Comparison of ENCODE assay signal across 14 cellular contexts in the genomic region with DNA sequence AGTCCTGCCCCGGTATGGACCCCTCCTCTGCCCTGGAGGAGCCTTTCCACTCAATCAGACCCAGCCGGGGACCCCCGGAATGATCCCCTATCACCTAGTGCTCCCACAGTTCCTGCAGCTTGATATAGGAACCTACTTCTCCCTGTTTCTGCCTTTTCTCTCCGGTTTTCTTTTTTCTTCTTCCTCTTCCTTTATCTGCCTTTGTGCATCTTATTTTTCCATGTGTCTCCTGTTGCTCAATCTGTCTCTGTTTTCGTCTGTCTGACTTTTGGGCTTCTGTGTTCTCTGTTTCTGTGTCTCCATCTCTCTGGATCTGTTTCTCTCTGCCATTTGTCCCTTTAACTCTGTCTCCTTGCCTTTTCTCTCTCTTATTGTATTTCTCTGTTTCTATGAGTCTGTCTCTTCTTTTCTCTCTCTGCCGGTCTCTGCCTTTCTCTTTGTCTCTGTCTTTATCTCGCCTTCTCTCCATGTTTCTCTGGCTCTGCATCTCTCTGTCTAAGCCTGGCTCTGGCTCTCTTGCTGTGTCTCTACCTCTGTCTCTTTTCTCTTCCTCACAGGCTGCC. TPM values are rescaled to one million over a fixed set of nuclear protein-coding genes. Genes with fewer than 3 reads are reported as not detected.
A peak's percentile ranks its signal among the peaks of the same experiment; 100 is the strongest.
DNase-seq lines count a peak whose midpoint lies in the region; ATAC-seq lines count a peak whose summit lies in the region.
"Had no signal": no experiment of that assay in that cellular context is flagged by ENCODE, and none has a peak within 500 bp of the region (broad histone marks: within the 10 kb centered on the region; RNA-seq: fewer than 3 reads in every experiment).

No MANE protein-coding gene starts in this region.

- no CpG with 5 or more reads among the region's 7 CpGs for WGBS in neuronal stem cell (ENCODE audit: extremely low coverage in 2 of 2, insufficient read length in 2 of 2, insufficient replicate concordance in 1 of 2), 2 donors

- H4K91ac ChIP-seq in neuronal stem cell (ENCODE audit: low read depth, low read length, poor library complexity): no peak overlapping the region

- peaks cover 0 to 8% of the 10 kb centered on the region in 2 donors for H3K36me3 Mint-ChIP-seq in stimulated activated naive B cell treated with anti-CD40 and anti-IgM and Interleukin-4, amounts not matched to agents 10 μg/mL and 1 μg/mL and 100 μg/mL, for 72 hours

- no peak overlapping the region for H3K4me2 ChIP-seq in neuronal stem cell (ENCODE audit: insufficient read depth, low read length, poor library complexity, severe bottlenecking)

- peaks cover 13% of the 10 kb centered on the region for H3K79me1 ChIP-seq in neuronal stem cell (ENCODE audit: low read depth, low read length)

- H3K23ac ChIP-seq in neuronal stem cell (ENCODE audit: low read depth, low read length, poor library complexity): no peak overlapping the region

- no peaks in the 10 kb centered on the region for H3K36me3 ChIP-seq in H7 (replicated peaks; ENCODE audit: control insufficient read depth, insufficient read depth, low read length)
- peaks cover 7 to 48% of the 10 kb centered on the region in 2 donors for H3K36me3 ChIP-seq in neuronal stem cell (replicated peaks in 1 of 2; ENCODE audit: control insufficient read depth in 2 of 2, insufficient read depth in 2 of 2, low read length in 2 of 2)

- H2AK5ac ChIP-seq in neuronal stem cell (ENCODE audit: low read depth, low read length): no peak overlapping the region

- H4K8ac ChIP-seq in neuronal stem cell (ENCODE audit: low read depth, low read length): no peak overlapping the region

- H3K4me1 ChIP-seq in neuronal stem cell (ENCODE audit: control insufficient read depth in 2 of 2, insufficient read depth in 1 of 2, low read depth in 1 of 2, low read length in 2 of 2): no peaks in the 10 kb centered on the region
- H3K4me1 ChIP-seq: Caco-2 had no signal

- H2BK5ac ChIP-seq in neuronal stem cell (ENCODE audit: low read length): no peak overlapping the region

- H3K27me3 ChIP-seq in H7 (ENCODE audit: control insufficient read depth, insufficient read depth, low read length) (no peaks in the 10 kb centered on the region), neuronal stem cell (ENCODE audit: control insufficient read depth in 3 of 3, insufficient read depth in 3 of 3, low read depth in 1 of 3, low read length in 3 of 3) (no peaks in the 10 kb centered on the region)

- no peak overlapping the region for H2BK15ac ChIP-seq in neuronal stem cell (ENCODE audit: low read length)

- no peak overlapping the region for H3K9ac ChIP-seq in neuronal stem cell (ENCODE audit: low read depth, low read length, poor library complexity)

- no peak overlapping the region for H3K18ac ChIP-seq in neuronal stem cell (ENCODE audit: low read length)

- no peak overlapping the region for H2BK12ac ChIP-seq in neuronal stem cell (ENCODE audit: low read length)

- H3K9me3 Mint-ChIP-seq in stimulated activated naive B cell treated with anti-CD40 and anti-IgM and Interleukin-4, amounts not matched to agents 10 μg/mL and 1 μg/mL and 100 μg/mL, for 72 hours: no peaks in the 10 kb centered on the region
- H3K9me3 Mint-ChIP-seq: CD8-positive, alpha-beta memory T cell had no signal

- no peak overlapping the region for H3K27ac ChIP-seq in neuronal stem cell (replicated peaks; ENCODE audit: low read length)

- no peak overlapping the region for H2AFZ ChIP-seq in neuronal stem cell (ENCODE audit: low read length)

- no peak overlapping the region for H3K14ac ChIP-seq in neuronal stem cell (ENCODE audit: low read length)

- H3K4ac ChIP-seq in neuronal stem cell (ENCODE audit: low read length): no peak overlapping the region

- H3K4me3 Mint-ChIP-seq in stimulated activated naive B cell treated with anti-CD40 and anti-IgM and Interleukin-4, amounts not matched to agents 10 μg/mL and 1 μg/mL and 100 μg/mL, for 72 hours: no peak overlapping the region
- H3K4me3 Mint-ChIP-seq: CD8-positive, alpha-beta memory T cell had no signal

- peaks cover 0 to 1% of the 10 kb centered on the region in 2 donors for H3K4me1 Mint-ChIP-seq in stimulated activated naive B cell treated with anti-CD40 and anti-IgM and Interleukin-4, amounts not matched to agents 10 μg/mL and 1 μg/mL and 100 μg/mL, for 72 hours
- H3K4me1 Mint-ChIP-seq: CD8-positive, alpha-beta memory T cell had no signal

- no peaks in the 10 kb centered on the region for H3K9me3 ChIP-seq in neuronal stem cell (replicated peaks in 1 of 2; ENCODE audit: control insufficient read depth in 2 of 2, insufficient read depth in 1 of 2, low read depth in 1 of 2, low read length in 2 of 2)
- H3K9me3 ChIP-seq: Caco-2 had no signal

- no peak for ATAC-seq in HG02610 (IDR thresholded peaks at IDR 0.05; ENCODE audit: unreplicated experiment)
- no peak for ATAC-seq in stimulated activated naive B cell treated with anti-CD40 and anti-IgM and Interleukin-4, amounts not matched to agents 10 μg/mL and 1 μg/mL and 100 μg/mL, for 72 hours (replicated peaks)

- peak; percentile 15 for DNase-seq in SIG-M5 treated with dmso at 0.1 percent for 504 hours (lab: John Stamatoyannopoulos, UW; ENCODE audit: unreplicated experiment)
- DNase-seq in SIG-M5 (lab: John Stamatoyannopoulos, UW): no peak
- DNase-seq in H7: peak; percentile 46
- peak; percentile 60 for DNase-seq in OCI-M1 (lab: John Stamatoyannopoulos, UW)
- no peak for DNase-seq in neuronal stem cell (ENCODE audit: low spot score)
- DNase-seq in stimulated activated naive B cell treated with anti-CD40 and anti-IgM and Interleukin-4, amounts not matched to agents 10 μg/mL and 1 μg/mL and 100 μg/mL, for 72 hours: no peak
- DNase-seq: Caco-2; CD8-positive, alpha-beta memory T cell; DND-41; GDM1; HCEC 1CT had no signal

- no peak overlapping the region for H3K27ac Mint-ChIP-seq in stimulated activated naive B cell treated with anti-CD40 and anti-IgM and Interleukin-4, amounts not matched to agents 10 μg/mL and 1 μg/mL and 100 μg/mL, for 72 hours
- H3K27ac Mint-ChIP-seq: CD8-positive, alpha-beta memory T cell had no signal

- H3K27me3 Mint-ChIP-seq in stimulated activated naive B cell treated with anti-CD40 and anti-IgM and Interleukin-4, amounts not matched to agents 10 μg/mL and 1 μg/mL and 100 μg/mL, for 72 hours: no peaks in the 10 kb centered on the region
- H3K27me3 Mint-ChIP-seq: CD8-positive, alpha-beta memory T cell had no signal

- no peak overlapping the region for H3K4me3 ChIP-seq in H7 (ENCODE audit: insufficient read depth, low read depth, low read length)
- no peak overlapping the region for H3K4me3 ChIP-seq in neuronal stem cell (ENCODE audit: low read length in 2 of 2)

- no peak overlapping the region for H2BK120ac ChIP-seq in neuronal stem cell (ENCODE audit: low read depth, low read length)

RNA-seq across cellular contexts. Expression of a gene that starts 10.0 kb away (rescaled TPM):
- total RNA-seq in H7 (2014; rRNA removed; shearing (Covaris generic)): 26.1 and 33.4 TPM in 2 replicates
- polyA plus RNA-seq in neuronal stem cell (2013, experiment 1 of 2): 11.4 TPM
- polyA plus RNA-seq in neuronal stem cell (2013, experiment 2 of 2): 12.1 TPM

RNA-seq across cellular contexts. Expression of a gene that starts 22.3 kb away (rescaled TPM):
- 0.38 and 0.41 TPM in 2 replicates for total RNA-seq in H7 (2014; rRNA removed; shearing (Covaris generic))
- polyA plus RNA-seq in neuronal stem cell (2013, experiment 1 of 2): 0.61 TPM
- 0.79 TPM for polyA plus RNA-seq in neuronal stem cell (2013, experiment 2 of 2)
- total RNA-seq: A172 had no signal
- polyA plus RNA-seq: AG04450; CD8-positive, alpha-beta memory T cell had no signal

RNA-seq across cellular contexts. Expression of a gene that starts 33.0 kb away (rescaled TPM):
- total RNA-seq in H7 (2014; rRNA removed; shearing (Covaris generic)): 96.5 and 152 TPM in 2 replicates
- 134 TPM for polyA plus RNA-seq in neuronal stem cell (2013, experiment 1 of 2)
- 128 TPM for polyA plus RNA-seq in neuronal stem cell (2013, experiment 2 of 2)

RNA-seq across cellular contexts. Expression of a gene that starts 33.5 kb away (rescaled TPM):
- 3.3 and 5.2 TPM in 2 replicates for total RNA-seq in H7 (2014; rRNA removed; shearing (Covaris generic))
- polyA plus RNA-seq in neuronal stem cell (2013, experiment 1 of 2): 2.2 TPM
- polyA plus RNA-seq in neuronal stem cell (2013, experiment 2 of 2): 2.0 TPM

RNA-seq across cellular contexts. Expression of a gene that starts 54.6 kb away (rescaled TPM):
- 7.8 and 11.5 TPM in 2 replicates for total RNA-seq in H7 (2014; rRNA removed; shearing (Covaris generic))
- polyA plus RNA-seq in neuronal stem cell (2013, experiment 1 of 2): 41.6 TPM
- 43.2 TPM for polyA plus RNA-seq in neuronal stem cell (2013, experiment 2 of 2)
- total RNA-seq: CD8-positive, alpha-beta memory T cell had no signal
- polyA plus RNA-seq: CD8-positive, alpha-beta memory T cell had no signal

Comparison
In these comparisons a context has a peak if more than half of its experiments do, and no peak if none do; other contexts are left out.
1. DNase-seq: peak in SIG-M5 treated with dmso at 0.1 percent for 504 hours (single experiment), H7 (single experiment) and OCI-M1 (single experiment); none in SIG-M5 (single experiment), neuronal stem cell (single experiment) and stimulated activated naive B cell treated with anti-CD40 and anti-IgM and Interleukin-4, amounts not matched to agents 10 μg/mL and 1 μg/mL and 100 μg/mL, for 72 hours (single experiment).